In the genomic region with DNA sequence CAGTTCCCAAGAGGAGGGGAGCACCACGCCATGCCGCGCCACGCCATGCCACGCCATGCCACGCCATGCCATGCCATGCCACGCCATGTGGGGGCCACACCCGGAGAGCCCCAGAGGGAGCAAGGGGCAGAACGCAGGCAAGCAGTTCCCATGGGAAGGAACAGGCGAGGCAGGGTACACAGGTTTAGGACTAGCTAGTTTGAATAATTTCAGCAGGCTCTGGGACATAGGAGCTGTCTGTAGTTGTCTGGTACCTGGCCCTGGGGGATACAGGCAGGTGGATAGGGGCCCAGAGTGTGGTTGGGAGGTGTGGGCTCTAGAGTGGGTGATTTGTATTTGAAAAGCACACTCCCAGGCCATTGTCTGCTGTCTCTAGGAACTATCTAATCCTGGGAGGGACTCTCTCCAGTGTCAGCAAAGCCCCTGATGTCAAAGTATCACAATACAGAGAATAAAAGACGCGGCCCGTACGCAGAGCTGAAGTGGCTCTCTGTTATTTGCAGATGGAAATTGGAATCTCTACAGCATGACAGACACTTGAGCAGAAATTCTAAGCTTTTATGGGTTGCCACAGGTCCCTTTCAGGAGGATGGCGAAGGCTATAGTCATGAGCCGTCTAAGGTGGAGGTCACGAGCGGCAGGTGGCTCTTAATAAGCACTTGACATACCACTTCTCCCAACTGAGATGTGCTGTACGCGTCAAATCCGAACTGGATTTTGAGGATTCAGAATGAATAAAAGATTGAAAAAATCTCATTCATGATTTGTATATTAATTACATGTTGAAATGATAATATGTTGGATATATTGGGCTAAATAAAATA, we compare ENCODE assay signal across 14 cellular contexts.
DNase-seq lines count a peak whose midpoint lies in the region; ATAC-seq lines count a peak whose summit lies in the region.
"Had no signal": no experiment of that assay in that cellular context is flagged by ENCODE, and none has a peak within 500 bp of the region (broad histone marks: within the 10 kb centered on the region; RNA-seq: fewer than 3 reads in every experiment).

No MANE protein-coding gene starts in this region.

- intact Hi-C loops in activated CD4-positive, alpha-beta T cell treated with anti-CD3 and anti-CD28 coated beads, Interleukin-2, amount 10 ng/mL, durations not matched to agents 24 days and 14 days (cut with micrococcal nuclease), result no loop called here
- intact Hi-C loops in activated CD4-positive, alpha-beta T cell treated with anti-CD3 and anti-CD28 coated beads for 36 hours (cut with DNase I, micrococcal nuclease), result no loop called here

- CTCF ChIA-PET in activated CD4-positive, alpha-beta T cell treated with anti-CD3 and anti-CD28 coated beads for 36 hours (lab: Charles Lee), result interaction anchor here (0.7 kb wide), 2 partner anchors 156 to 161 kb away, joined by 3 read pairs; no protein-coding TSS in a partner anchor

- no peak overlapping the region for H3K9ac ChIP-seq in skeletal muscle tissue (ENCODE audit: low read depth in 1 of 3, low read length in 3 of 3)

- H3K9me3 ChIP-seq in skeletal muscle tissue (ENCODE audit: control insufficient read depth in 3 of 3, low read length in 3 of 3), result peaks cover 0 to 5% (median 2%) of the 10 kb centered on the region in 3 donors

- peaks cover under 1% of the 10 kb centered on the region for H3K36me3 Mint-ChIP-seq in activated CD4-positive, alpha-beta T cell treated with anti-CD3 and anti-CD28 coated beads, Interleukin-2, amount 10 ng/mL, durations not matched to agents 24 days and 14 days (ENCODE audit: low read depth)
- no peaks in the 10 kb centered on the region for H3K36me3 Mint-ChIP-seq in activated CD4-positive, alpha-beta T cell treated with anti-CD3 and anti-CD28 coated beads for 36 hours (ENCODE audit: low read depth)
- peaks cover 3% of the 10 kb centered on the region for H3K36me3 Mint-ChIP-seq in activated naive CD8-positive, alpha-beta T cell treated with anti-CD3 and anti-CD28 coated beads, Interleukin-2, amount 50 U/mL, for 24 hours (ENCODE audit: low read depth)

- H3K4me3 Mint-ChIP-seq in activated CD4-positive, alpha-beta T cell treated with anti-CD3 and anti-CD28 coated beads, Interleukin-2, amount 10 ng/mL, durations not matched to agents 24 days and 14 days, result no peak overlapping the region
- no peak overlapping the region for H3K4me3 Mint-ChIP-seq in activated CD4-positive, alpha-beta T cell treated with anti-CD3 and anti-CD28 coated beads for 36 hours
- H3K4me3 Mint-ChIP-seq in activated naive CD8-positive, alpha-beta T cell treated with anti-CD3 and anti-CD28 coated beads, Interleukin-2, amount 50 U/mL, for 24 hours, result no peak overlapping the region
- H3K4me3 Mint-ChIP-seq: nephron had no signal

- peaks cover 19% of the 10 kb centered on the region for H3K27me3 Mint-ChIP-seq in activated CD4-positive, alpha-beta T cell treated with anti-CD3 and anti-CD28 coated beads, Interleukin-2, amount 10 ng/mL, durations not matched to agents 24 days and 14 days
- peaks cover 7% of the 10 kb centered on the region for H3K27me3 Mint-ChIP-seq in activated CD4-positive, alpha-beta T cell treated with anti-CD3 and anti-CD28 coated beads for 36 hours
- H3K27me3 Mint-ChIP-seq in activated naive CD8-positive, alpha-beta T cell treated with anti-CD3 and anti-CD28 coated beads, Interleukin-2, amount 50 U/mL, for 24 hours, result peaks cover 10% of the 10 kb centered on the region

- H3K27me3 ChIP-seq in skeletal muscle tissue (ENCODE audit: control insufficient read depth in 3 of 3, insufficient read depth in 3 of 3, low read length in 3 of 3), result peaks cover 19 to 36% (median 22%) of the 10 kb centered on the region in 3 donors

- peak; percentile 31 for DNase-seq in activated CD4-positive, alpha-beta T cell treated with anti-CD3 and anti-CD28 coated beads, Interleukin-2, amount 10 ng/mL, durations not matched to agents 24 days and 14 days
- DNase-seq in activated CD4-positive, alpha-beta T cell treated with anti-CD3 and anti-CD28 coated beads for 36 hours, result no peak
- DNase-seq in NCI-H2107 (lab: John Stamatoyannopoulos, UW) (peak; percentile 90), T1000 (lab: John Stamatoyannopoulos, UW) (no peak)
- DNase-seq in activated CD8-positive, alpha-beta memory T cell treated with anti-CD3 and anti-CD28 coated beads, Interleukin-2, amount 50 U/mL, for 48 hours, result peak; percentile 35
- no peak for DNase-seq in activated naive CD8-positive, alpha-beta T cell treated with anti-CD3 and anti-CD28 coated beads, Interleukin-2, amount 50 U/mL, for 24 hours
- DNase-seq: anterior cingulate cortex; effector CD8-positive, alpha-beta T cell; NCI-H146 had no signal

- H3K36me3 ChIP-seq in skeletal muscle tissue (ENCODE audit: control insufficient read depth in 3 of 3, insufficient read depth in 3 of 3, low read length in 3 of 3), result no peaks in the 10 kb centered on the region

- ATAC-seq in activated CD4-positive, alpha-beta T cell treated with anti-CD3 and anti-CD28 coated beads for 36 hours, result no peak
- ATAC-seq in activated naive CD8-positive, alpha-beta T cell treated with anti-CD3 and anti-CD28 coated beads, Interleukin-2, amount 50 U/mL, for 24 hours, result no peak
- no peak for ATAC-seq in GM21515 (IDR thresholded peaks at IDR 0.05; ENCODE audit: unreplicated experiment)

- H3K9me3 Mint-ChIP-seq in activated CD4-positive, alpha-beta T cell treated with anti-CD3 and anti-CD28 coated beads, Interleukin-2, amount 10 ng/mL, durations not matched to agents 24 days and 14 days, result peaks cover 2% of the 10 kb centered on the region
- H3K9me3 Mint-ChIP-seq in activated CD4-positive, alpha-beta T cell treated with anti-CD3 and anti-CD28 coated beads for 36 hours (ENCODE audit: low read depth), result peaks cover 7% of the 10 kb centered on the region
- peaks cover 12% of the 10 kb centered on the region for H3K9me3 Mint-ChIP-seq in activated naive CD8-positive, alpha-beta T cell treated with anti-CD3 and anti-CD28 coated beads, Interleukin-2, amount 50 U/mL, for 24 hours

- H3K4me1 ChIP-seq in skeletal muscle tissue (ENCODE audit: control insufficient read depth in 3 of 3, insufficient read depth in 3 of 3, low read length in 3 of 3), result peaks cover 32 to 34% (median 33%) of the 10 kb centered on the region in 3 donors

- no peaks in the 10 kb centered on the region for H3K4me1 Mint-ChIP-seq in activated CD4-positive, alpha-beta T cell treated with anti-CD3 and anti-CD28 coated beads, Interleukin-2, amount 10 ng/mL, durations not matched to agents 24 days and 14 days
- peaks cover 3% of the 10 kb centered on the region for H3K4me1 Mint-ChIP-seq in activated CD4-positive, alpha-beta T cell treated with anti-CD3 and anti-CD28 coated beads for 36 hours
- no peaks in the 10 kb centered on the region for H3K4me1 Mint-ChIP-seq in activated naive CD8-positive, alpha-beta T cell treated with anti-CD3 and anti-CD28 coated beads, Interleukin-2, amount 50 U/mL, for 24 hours

- POLR2A ChIA-PET in activated CD4-positive, alpha-beta T cell treated with anti-CD3 and anti-CD28 coated beads for 36 hours (lab: Charles Lee), result no interaction called here

- H3K27ac Mint-ChIP-seq in activated CD4-positive, alpha-beta T cell treated with anti-CD3 and anti-CD28 coated beads, Interleukin-2, amount 10 ng/mL, durations not matched to agents 24 days and 14 days, result no peak overlapping the region
- H3K27ac Mint-ChIP-seq in activated CD4-positive, alpha-beta T cell treated with anti-CD3 and anti-CD28 coated beads for 36 hours, result no peak overlapping the region
- no peak overlapping the region for H3K27ac Mint-ChIP-seq in activated naive CD8-positive, alpha-beta T cell treated with anti-CD3 and anti-CD28 coated beads, Interleukin-2, amount 50 U/mL, for 24 hours

- H3K4me3 ChIP-seq in skeletal muscle tissue (ENCODE audit: low read length in 3 of 3), result no peak overlapping the region
- H3K4me3 ChIP-seq: A549, skin epidermis had no signal

- H3K27ac ChIP-seq in skeletal muscle tissue (ENCODE audit: low read depth, low read length), result peak overlapping the region; percentile 71
- H3K27ac ChIP-seq: A549 had no signal

Comparison
In these comparisons a context has a peak if more than half of its experiments do, and no peak if none do; other contexts are left out.
1. DNase-seq: peak in activated CD4-positive, alpha-beta T cell treated with anti-CD3 and anti-CD28 coated beads, Interleukin-2, amount 10 ng/mL, durations not matched to agents 24 days and 14 days (single experiment), NCI-H2107 (single experiment) and activated CD8-positive, alpha-beta memory T cell treated with anti-CD3 and anti-CD28 coated beads, Interleukin-2, amount 50 U/mL, for 48 hours (single experiment); none in activated CD4-positive, alpha-beta T cell treated with anti-CD3 and anti-CD28 coated beads for 36 hours (single experiment), activated naive CD8-positive, alpha-beta T cell treated with anti-CD3 and anti-CD28 coated beads, Interleukin-2, amount 50 U/mL, for 24 hours (single experiment) and T1000 (single experiment).